In the genomic region with DNA sequence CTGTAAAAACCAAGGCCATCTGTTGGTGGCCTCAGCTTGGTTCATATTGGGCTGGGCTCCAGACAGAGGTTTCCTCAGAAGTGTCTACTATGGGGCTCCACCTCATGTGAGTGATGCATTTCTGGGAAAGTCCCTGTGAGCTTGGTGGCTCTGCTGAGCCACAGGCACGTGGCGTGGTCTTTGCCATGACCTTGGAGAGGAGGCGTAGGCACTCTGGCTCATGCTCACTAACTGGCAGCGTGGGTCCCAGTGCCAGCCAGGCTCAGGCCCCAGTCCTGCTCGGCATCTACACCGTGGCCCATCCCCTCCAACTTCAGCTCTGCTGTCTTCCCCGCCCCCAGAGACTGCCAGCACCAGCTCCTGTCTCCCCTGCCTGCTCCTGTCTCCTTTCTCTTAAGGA, we compare ENCODE assay signal across 9 cellular contexts. TPM values are rescaled to one million over a fixed set of nuclear protein-coding genes. Genes with fewer than 3 reads are reported as not detected.
DNase-seq lines count a peak whose midpoint lies in the region; ATAC-seq and TF ChIP-seq lines count a peak whose summit lies in the region.
"Had no signal": no experiment of that assay in that cellular context is flagged by ENCODE, and none has a peak within 500 bp of the region (broad histone marks: within the 10 kb centered on the region; RNA-seq: fewer than 3 reads in every experiment).

No MANE protein-coding gene starts in this region.

- ATAC-seq in activated naive CD4-positive, alpha-beta T cell treated with anti-CD3 and anti-CD28 coated beads, Interleukin-2, amount 50 U/mL, for 72 hours = peak; percentile 95 to 100
- peak; percentile 47 to 92 (median 91) for ATAC-seq in natural killer cell
- peak; percentile 97 for ATAC-seq in stimulated activated naive CD8-positive, alpha-beta T cell treated with anti-CD3 and anti-CD28 coated beads, Interleukin-15, Interleukin-2, amounts not matched to agents 100 U/mL and 50 U/mL, for 24 hours
- ATAC-seq in GM21360 (IDR thresholded peaks at IDR 0.05; ENCODE audit: unreplicated experiment) = no peak

- H3K36me3 Mint-ChIP-seq in activated naive CD4-positive, alpha-beta T cell treated with anti-CD3 and anti-CD28 coated beads, Interleukin-2, amount 50 U/mL, for 72 hours = no peaks in the 10 kb centered on the region
- no peaks in the 10 kb centered on the region for H3K36me3 Mint-ChIP-seq in natural killer cell

- H3K9me3 Mint-ChIP-seq in activated naive CD4-positive, alpha-beta T cell treated with anti-CD3 and anti-CD28 coated beads, Interleukin-2, amount 50 U/mL, for 72 hours = no peaks in the 10 kb centered on the region
- no peaks in the 10 kb centered on the region for H3K9me3 Mint-ChIP-seq in natural killer cell

- no peaks in the 10 kb centered on the region for H3K27me3 Mint-ChIP-seq in natural killer cell (ENCODE audit: low read depth in 2 of 2)

- intact Hi-C loops in natural killer cell (cut with micrococcal nuclease) = no loop called here

- no peaks in the 10 kb centered on the region for H3K36me3 ChIP-seq in H7 (replicated peaks; ENCODE audit: control insufficient read depth, insufficient read depth, low read length)

- peak; percentile 80 for DNase-seq in activated naive CD4-positive, alpha-beta T cell treated with Interleukin-2 at 50 U/mL for 16 hours
- DNase-seq in activated naive CD4-positive, alpha-beta T cell (lab: John Stamatoyannopoulos, UW) = no peak
- DNase-seq in activated naive CD4-positive, alpha-beta T cell treated with anti-CD3 and anti-CD28 coated beads, Interleukin-2, amount 50 U/mL, for 72 hours (ENCODE audit: low spot score in 2 of 2) = peak; percentile 57 to 83
- DNase-seq in natural killer cell = no peak
- DNase-seq in stimulated activated naive CD8-positive, alpha-beta T cell treated with anti-CD3 and anti-CD28 coated beads, Interleukin-15, Interleukin-2, amounts not matched to agents 100 U/mL and 50 U/mL, for 24 hours = peak; percentile 74
- DNase-seq in H7 = no peak
- DNase-seq in NCI-H2029 treated with DMSO at 0.1 percent for 48 hours (lab: John Stamatoyannopoulos, UW) = no peak
- DNase-seq: NCI-H2107 had no signal

- no peak overlapping the region for H3K4me3 Mint-ChIP-seq in natural killer cell

- no peak overlapping the region for H3K4me3 ChIP-seq in H7 (ENCODE audit: insufficient read depth, low read depth, low read length)

- peak overlapping the region in 1 of 2 donors; percentile 20 for H3K27ac Mint-ChIP-seq in activated naive CD4-positive, alpha-beta T cell treated with anti-CD3 and anti-CD28 coated beads, Interleukin-2, amount 50 U/mL, for 72 hours
- H3K27ac Mint-ChIP-seq in natural killer cell = no peak overlapping the region

- H3K27me3 ChIP-seq in H7 (ENCODE audit: control insufficient read depth, insufficient read depth, low read length) = no peaks in the 10 kb centered on the region

- no peaks in the 10 kb centered on the region for H3K4me1 Mint-ChIP-seq in natural killer cell

- TF ChIP-seq CTCF in natural killer cell (IDR thresholded peaks at IDR 0.05) = no peak

RNA-seq across cellular contexts. Expression of gene SMTNL2, which starts 10.6 kb away (rescaled TPM):
- total RNA-seq in activated naive CD4-positive, alpha-beta T cell treated with anti-CD3 and anti-CD28 coated beads, Interleukin-2, amount 50 U/mL, for 72 hours = not detected
- not detected for total RNA-seq in natural killer cell
- 1.4 and 1.9 TPM in 2 replicates for total RNA-seq in H7 (2014; rRNA removed; shearing (Covaris generic))

RNA-seq across cellular contexts. Expression of gene GGT6, which starts 13.3 kb away (rescaled TPM):
- total RNA-seq in activated naive CD4-positive, alpha-beta T cell treated with anti-CD3 and anti-CD28 coated beads, Interleukin-2, amount 50 U/mL, for 72 hours = not detected
- not detected for total RNA-seq in natural killer cell
- total RNA-seq in H7 (2014; rRNA removed; shearing (Covaris generic)) = not detected in 2 replicates

RNA-seq across cellular contexts. Expression of gene MYBBP1A, which starts 18.5 kb away (rescaled TPM):
- 10 to 100 TPM; 62.3 to 71.3 TPM for total RNA-seq in activated naive CD4-positive, alpha-beta T cell treated with anti-CD3 and anti-CD28 coated beads, Interleukin-2, amount 50 U/mL, for 72 hours
- 10 to 100 TPM; 50.5 to 58.1 (median 52.7) TPM for total RNA-seq in natural killer cell
- total RNA-seq in H7 (2014; rRNA removed; shearing (Covaris generic)) = 140 and 149 TPM in 2 replicates

Comparison
In these comparisons a context has a peak if more than half of its experiments do, and no peak if none do; other contexts are left out.
1. DNase-seq: peak in activated naive CD4-positive, alpha-beta T cell treated with Interleukin-2 at 50 U/mL for 16 hours (single experiment), activated naive CD4-positive, alpha-beta T cell treated with anti-CD3 and anti-CD28 coated beads, Interleukin-2, amount 50 U/mL, for 72 hours (2 of 2) and stimulated activated naive CD8-positive, alpha-beta T cell treated with anti-CD3 and anti-CD28 coated beads, Interleukin-15, Interleukin-2, amounts not matched to agents 100 U/mL and 50 U/mL, for 24 hours (single experiment); none in activated naive CD4-positive, alpha-beta T cell (0 of 4), natural killer cell (single experiment), H7 (single experiment) and NCI-H2029 treated with DMSO at 0.1 percent for 48 hours (single experiment).